Comparison of ENCODE assay signal across 25 cellular contexts in genomic region chrX:136182394-136182793, GRCh38. TPM values are rescaled to one million over a fixed set of nuclear protein-coding genes. Genes with fewer than 3 reads are reported as not detected.
A peak's percentile ranks its signal among the peaks of the same experiment; 100 is the strongest.
DNase-seq lines count a peak whose midpoint lies in the region; ATAC-seq and TF ChIP-seq lines count a peak whose summit lies in the region.
"Had no signal": no experiment of that assay in that cellular context is flagged by ENCODE, and none has a peak within 500 bp of the region (broad histone marks: within the 10 kb centered on the region; RNA-seq: fewer than 3 reads in every experiment).

No MANE protein-coding gene starts in this region.

- H3K27ac ChIP-seq in ascending aorta (peak overlapping the region; percentile 48 to 59), heart left ventricle (peak overlapping the region in 9 of 12 donors; percentile 28 to 90 (median 82)), psoas muscle (peak overlapping the region; percentile 95), thyroid gland (peak overlapping the region; percentile 29 to 72 (median 64))
- H3K27ac ChIP-seq: PC-9, prostate gland had no signal

- WGBS in heart left ventricle, 4 donors = 49 to 64% (median 60%) methylated on average over 3 of the region's 3 CpGs
- 42 to 55% (median 46%) methylated on average over 3 of the region's 3 CpGs for WGBS in psoas muscle, 3 donors
- 68 to 89% methylated on average over 3 of the region's 3 CpGs for WGBS in thyroid gland, 2 donors

- no peak for ATAC-seq in heart left ventricle
- no peak for ATAC-seq in psoas muscle
- no peak for ATAC-seq in HG02759 (IDR thresholded peaks at IDR 0.05; ENCODE audit: unreplicated experiment)
- ATAC-seq: activated naive CD8-positive, alpha-beta T cell treated with anti-CD3 and anti-CD28 coated beads, Interleukin-2, amount 50 U/mL, for 24 hours; naive thymus-derived CD4-positive, alpha-beta T cell; SK-N-SH treated with all-trans-retinoic acid at 6 μM for 48 hours; stimulated activated naive B cell treated with anti-CD40 and anti-IgM and Interleukin-4, amounts not matched to agents 10 μg/mL and 1 μg/mL and 100 μg/mL, for 72 hours had no signal

- H3K36me3 ChIP-seq in ascending aorta (no peaks in the 10 kb centered on the region), heart left ventricle (peaks cover 0 to 5% (median 0%) of the 10 kb centered on the region in 9 donors), psoas muscle (ENCODE audit: insufficient read depth in 1 of 2, low read depth in 1 of 2) (no peaks in the 10 kb centered on the region), thyroid gland (no peaks in the 10 kb centered on the region)
- H3K36me3 ChIP-seq: BE2C, prostate gland had no signal

- H3K9me3 ChIP-seq in ascending aorta = no peaks in the 10 kb centered on the region
- H3K9me3 ChIP-seq in heart left ventricle = no peaks in the 10 kb centered on the region
- no peaks in the 10 kb centered on the region for H3K9me3 ChIP-seq in psoas muscle
- H3K9me3 ChIP-seq in thyroid gland = no peaks in the 10 kb centered on the region
- H3K9me3 ChIP-seq: BE2C, prostate gland had no signal

- peaks cover 0 to 42% of the 10 kb centered on the region in 2 donors for H3K4me1 ChIP-seq in ascending aorta
- peaks cover 0 to 87% (median 22%) of the 10 kb centered on the region in 12 donors for H3K4me1 ChIP-seq in heart left ventricle
- H3K4me1 ChIP-seq in psoas muscle = peaks cover 44% of the 10 kb centered on the region
- H3K4me1 ChIP-seq in thyroid gland = peaks cover 13 to 38% of the 10 kb centered on the region in 2 donors
- H3K4me1 ChIP-seq: BE2C, prostate gland had no signal

- peak overlapping the region in 1 of 2 donors; percentile 10 for H3K4me3 ChIP-seq in ascending aorta
- no peak overlapping the region for H3K4me3 ChIP-seq in heart left ventricle
- H3K4me3 ChIP-seq in psoas muscle = no peak overlapping the region
- H3K4me3 ChIP-seq in thyroid gland (replicated peaks in 1 of 3) = no peak overlapping the region
- H3K4me3 ChIP-seq: PC-9, prostate gland had no signal

- H3K27me3 ChIP-seq in ascending aorta = no peaks in the 10 kb centered on the region
- H3K27me3 ChIP-seq in heart left ventricle = peaks cover 0 to 6% (median 0%) of the 10 kb centered on the region in 9 donors
- H3K27me3 ChIP-seq in psoas muscle (ENCODE audit: insufficient read depth in 3 of 3, low read length in 2 of 3) = no peaks in the 10 kb centered on the region
- no peaks in the 10 kb centered on the region for H3K27me3 ChIP-seq in thyroid gland
- H3K27me3 ChIP-seq: BE2C had no signal

- TF ChIP-seq POLR2A in heart left ventricle (IDR thresholded peaks at IDR 0.05) (no peak), thyroid gland (IDR thresholded peaks at IDR 0.05) (no peak)

- DNase-seq in ascending aorta (ENCODE audit: low spot score in 2 of 2) (no peak), heart left ventricle (no peak), psoas muscle (no peak), thyroid gland (no peak), NOMO-1 treated with dmso at 0.1 percent for 144 hours (lab: John Stamatoyannopoulos, UW; ENCODE audit: unreplicated experiment) (no peak), posterior cingulate gyrus (no peak)
- DNase-seq: activated CD4-positive, alpha-beta T cell treated with anti-CD3 and anti-CD28 coated beads, Interleukin-2, amount 50 U/mL, for 48 hours; activated CD8-positive, alpha-beta memory T cell treated with anti-CD3 and anti-CD28 coated beads, Interleukin-2, amount 50 U/mL, for 4 hours; activated naive CD4-positive, alpha-beta T cell; activated naive CD8-positive, alpha-beta T cell treated with anti-CD3 and anti-CD28 coated beads, Interleukin-2, amount 50 U/mL, for 24 hours; BE2C; CD8-positive, alpha-beta memory T cell; dermis blood vessel endothelial cell; GOT3; KG1; midbrain; naive thymus-derived CD4-positive, alpha-beta T cell; NCI-H1092 treated with DMSO at 0.1 percent for 48 hours; NCI-H187 treated with DMSO at 0.1 percent for 48 hours; NCI-H526; PC-9; stimulated activated naive B cell treated with anti-CD40 and anti-IgM and Interleukin-4, amounts not matched to agents 10 μg/mL and 1 μg/mL and 100 μg/mL, for 72 hours had no signal

- intact Hi-C loops in ascending aorta (cut with DNase I) = no loop called here
- intact Hi-C loops in heart left ventricle (cut with DNase I) = no loop called here
- intact Hi-C loops in psoas muscle (cut with DNase I) = no loop called here
- intact Hi-C loops in thyroid gland (cut with DNase I) = no loop called here
- intact Hi-C loops in posterior cingulate gyrus (cut with DNase I) = no loop called here

- TF ChIP-seq CTCF in ascending aorta (IDR thresholded peaks at IDR 0.05) = no peak
- TF ChIP-seq CTCF in heart left ventricle (IDR thresholded peaks at IDR 0.05) = no peak
- no peak for TF ChIP-seq CTCF in psoas muscle (IDR thresholded peaks at IDR 0.05)
- TF ChIP-seq CTCF in thyroid gland (IDR thresholded peaks at IDR 0.05) = no peak

RNA-seq across cellular contexts. Expression of gene FHL1, which starts 35.1 kb away (rescaled TPM):
- total RNA-seq in ascending aorta = 850 TPM
- total RNA-seq in heart left ventricle = 1,000 to 10,000 TPM; 1,446 to 4,800 (median 2,127) TPM
- 1,000 to 10,000 TPM; 1,119 to 4,064 TPM for polyA plus RNA-seq in heart left ventricle
- 1,000 to 10,000 TPM; 6,074 to 8,382 (median 6,962) TPM for total RNA-seq in psoas muscle
- polyA plus RNA-seq in psoas muscle = 1,000 to 10,000 TPM in 2 of 3 donors, 100 to 1,000 TPM in 1; 325 to 4,774 (median 2,961) TPM
- 100 to 1,000 TPM; 223 to 313 (median 230) TPM for total RNA-seq in thyroid gland
